ENCODE assay signal across 8 cellular contexts in the genomic region with DNA sequence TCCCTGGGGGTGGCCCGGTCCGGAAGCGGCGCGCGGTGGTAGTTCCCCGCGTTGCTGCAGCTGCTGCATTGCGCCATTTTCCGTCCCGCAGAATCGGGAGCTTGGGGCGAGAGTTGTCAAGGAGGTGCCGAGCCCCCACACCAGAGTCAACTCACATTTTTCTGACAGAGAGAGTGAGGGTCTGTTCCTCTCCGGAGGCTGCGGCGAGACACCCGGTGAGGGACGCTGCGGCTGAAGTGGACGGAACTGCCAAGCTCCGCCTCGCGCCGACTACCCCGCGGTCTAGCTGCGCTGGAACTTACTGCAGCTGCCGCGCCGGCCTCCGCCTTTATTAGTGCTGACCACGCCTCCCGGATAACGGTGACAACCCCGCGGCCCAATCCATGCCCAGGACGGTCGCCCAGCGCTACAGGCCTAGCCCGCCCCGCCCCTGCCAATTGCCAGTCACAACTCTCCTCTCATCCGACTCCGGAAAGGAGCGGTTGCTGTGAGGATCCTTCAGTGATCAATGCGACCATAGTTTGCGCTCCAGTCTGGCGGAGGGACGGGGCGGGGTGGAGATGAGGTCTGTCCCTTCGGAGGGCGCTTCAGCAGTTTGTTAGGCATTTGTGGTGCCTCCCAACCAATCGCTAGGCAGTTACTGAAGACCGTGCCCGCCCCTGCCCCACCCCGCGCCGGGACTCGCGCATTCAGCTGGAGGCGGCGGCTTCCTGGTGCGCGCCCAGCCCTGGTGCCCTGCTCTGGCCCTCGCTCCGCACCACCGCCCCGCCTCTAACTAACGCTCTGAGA. TPM values are rescaled to one million over a fixed set of nuclear protein-coding genes. Genes with fewer than 3 reads are reported as not detected.
DNase-seq lines count a peak whose midpoint lies in the region; ATAC-seq and TF ChIP-seq lines count a peak whose summit lies in the region.

A gene with protein sequence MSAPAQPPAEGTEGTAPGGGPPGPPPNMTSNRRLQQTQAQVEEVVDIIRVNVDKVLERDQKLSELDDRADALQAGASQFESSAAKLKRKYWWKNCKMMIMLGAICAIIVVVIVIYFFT (minus strand): TSS at position 303 of the 789 bp plus-strand sequence. CDS start 146 bp downstream, at position 157.

- intact Hi-C loops in CD14-positive monocyte (cut with micrococcal nuclease): loop anchor here (1.0 to 2.0 kb wide), 4 partner anchors 8 to 68 kb away; a partner anchor contains a TSS
- intact Hi-C loops in right lobe of liver (cut with DNase I): no loop called here

- peaks cover 41% of the 10 kb centered on the region for H3K4me1 Mint-ChIP-seq in CD14-positive monocyte

- peak within 1 kb of the TSS; percentile 73 to 77 (median 77) for H3K4me3 ChIP-seq in right lobe of liver

- peak within 1 kb of the TSS; percentile 92 to 98 (median 95) for H3K27ac Mint-ChIP-seq in CD14-positive monocyte

- ATAC-seq in GM19397 (IDR thresholded peaks at IDR 0.05; ENCODE audit: unreplicated experiment) (peak; percentile 87), HG03571 (IDR thresholded peaks at IDR 0.05; ENCODE audit: unreplicated experiment) (peak; percentile 82), right lobe of liver (peak; percentile 91 to 97 (median 94))

- H3K36me3 ChIP-seq in right lobe of liver: peaks cover 0 to 8% (median 1%) of the 10 kb centered on the region in 4 donors

- TF ChIP-seq POLR2A in right lobe of liver (IDR thresholded peaks at IDR 0.05): peak; percentile 100

- H3K4me1 ChIP-seq in right lobe of liver: peaks cover 0 to 33% (median 14%) of the 10 kb centered on the region in 4 donors

- no peaks in the 10 kb centered on the region for H3K9me3 Mint-ChIP-seq in CD14-positive monocyte

- peak within 1 kb of the TSS; percentile 84 to 90 for H3K4me3 Mint-ChIP-seq in CD14-positive monocyte

- DNase-seq in CD14-positive monocyte (ENCODE audit: low spot score): peak; percentile 95
- peak; percentile 99 for DNase-seq in NCI-H82 (lab: John Stamatoyannopoulos, UW)
- peak; percentile 98 to 99 for DNase-seq in activated CD4-positive, alpha-beta T cell treated with anti-CD3 and anti-CD28 coated beads, Interleukin-2, amount 50 U/mL, for 48 hours
- peak; percentile 93 to 98 for DNase-seq in dermis microvascular lymphatic vessel endothelial cell (ENCODE audit: low read depth in 2 of 2)
- DNase-seq in right lobe of liver: peak; percentile 99 to 100 (median 99)
- DNase-seq in stimulated activated CD4-positive, alpha-beta T cell treated with anti-CD3 and anti-CD28 coated beads, Interleukin-4, amount 100 ng/mL, for 4 hours: peak; percentile 95 to 96

- TF ChIP-seq CTCF in CD14-positive monocyte (IDR thresholded peaks at IDR 0.05) (no peak), right lobe of liver (IDR thresholded peaks at IDR 0.05) (peak in 1 of 4 donors; percentile 7)

- H3K27me3 Mint-ChIP-seq in CD14-positive monocyte (ENCODE audit: low read depth in 3 of 3): peaks cover 0 to 2% (median 1%) of the 10 kb centered on the region in 3 donors

- peak within 1 kb of the TSS; percentile 72 to 80 (median 80) for H3K27ac ChIP-seq in right lobe of liver

- H3K9me3 ChIP-seq in right lobe of liver: no peaks in the 10 kb centered on the region

- WGBS in right lobe of liver (ENCODE audit: insufficient coverage, low coverage, low lambda C conversion rate, missing lambda C conversion rate): 0% methylated on average over 13 of the region's 69 CpGs

- H3K36me3 Mint-ChIP-seq in CD14-positive monocyte: peaks cover 23 to 27% of the 10 kb centered on the region in 2 donors

- H3K27me3 ChIP-seq in right lobe of liver: no peaks in the 10 kb centered on the region

RNA-seq across cellular contexts. Expression of the gene that starts here (rescaled TPM):
- polyA plus RNA-seq in CD14-positive monocyte: under 1 TPM; 0.84 to 0.85 TPM
- 1.5 and 3.3 TPM in 2 replicates for total RNA-seq in dermis microvascular lymphatic vessel endothelial cell
- total RNA-seq in right lobe of liver: 1 to 10 TPM; 3.5 to 6.5 (median 6.0) TPM

Comparison
In these comparisons a context has a peak if more than half of its experiments do, and no peak if none do; other contexts are left out.
1. Peak in every context shown above with its lines: DNase-seq, ATAC-seq, H3K4me3 ChIP-seq and H3K27ac ChIP-seq.
2. Peak in DNase-seq in CD14-positive monocyte; RNA of the gene not detected or under 1 TPM.
3. intact Hi-C loops: an anchor here in CD14-positive monocyte (1.0 to 2.0 kb wide); none called in right lobe of liver.